In genomic region chr1:225440380-225440957, GRCh38 we compare ENCODE assay signal across 24 cellular contexts. TPM values are rescaled to one million over a fixed set of nuclear protein-coding genes. Genes with fewer than 3 reads are reported as not detected.
DNase-seq lines count a peak whose midpoint lies in the region; ATAC-seq, FAIRE-seq and TF ChIP-seq lines count a peak whose summit lies in the region.
"Had no signal": no experiment of that assay in that cellular context is flagged by ENCODE, and none has a peak within 500 bp of the region (broad histone marks: within the 10 kb centered on the region; RNA-seq: fewer than 3 reads in every experiment).

No MANE protein-coding gene starts in this region.

- H3K4me1 ChIP-seq in HepG2 (ENCODE audit: insufficient read depth, low read length) (peaks cover 72% of the 10 kb centered on the region), sigmoid colon (peaks cover 0 to 75% (median 66%) of the 10 kb centered on the region in 4 donors)

- 10% methylated on average over 3 of the region's 3 CpGs for WGBS in HepG2 (ENCODE audit: low lambda C conversion rate)
- WGBS in sigmoid colon, 2 donors = 21 to 69% methylated on average over 3 of the region's 3 CpGs

- H3K36me3 Mint-ChIP-seq in Calu3 (ENCODE audit: insufficient read depth, unreplicated experiment) = peaks cover 42% of the 10 kb centered on the region
- H3K36me3 Mint-ChIP-seq in IgD-negative memory B cell = no peaks in the 10 kb centered on the region
- H3K36me3 Mint-ChIP-seq: CD14-positive monocyte had no signal

- H3K27me3 Mint-ChIP-seq in Calu3 (ENCODE audit: unreplicated experiment) = no peaks in the 10 kb centered on the region
- no peaks in the 10 kb centered on the region for H3K27me3 Mint-ChIP-seq in IgD-negative memory B cell
- H3K27me3 Mint-ChIP-seq: dendritic cell treated with granulocyte-macrophage colony-stimulating factor and Interleukin-4, amounts not matched to agents 40 ng/mL and 50 ng/mL, for 4 days had no signal

- H3K79me2 ChIP-seq in HepG2 (ENCODE audit: insufficient read depth, low read length) = no peaks in the 10 kb centered on the region

- H3K36me3 ChIP-seq in HepG2 (replicated peaks in 1 of 2; ENCODE audit: control insufficient read depth in 1 of 2, insufficient read depth in 2 of 2, low read length in 2 of 2) (no peaks in the 10 kb centered on the region), sigmoid colon (no peaks in the 10 kb centered on the region)
- H3K36me3 ChIP-seq: tibial artery had no signal

- H3K27ac Mint-ChIP-seq in Calu3 (ENCODE audit: unreplicated experiment) (peak overlapping the region; percentile 92), IgD-negative memory B cell (peak overlapping the region in 2 of 3 donors; percentile 5 to 48)
- H3K27ac Mint-ChIP-seq: dendritic cell treated with granulocyte-macrophage colony-stimulating factor and Interleukin-4, amounts not matched to agents 40 ng/mL and 50 ng/mL, for 4 days had no signal

- no peak for ATAC-seq in HepG2
- no peak for ATAC-seq in GM21619 (IDR thresholded peaks at IDR 0.05; ENCODE audit: unreplicated experiment)
- ATAC-seq: activated naive CD4-positive, alpha-beta T cell treated with anti-CD3 and anti-CD28 coated beads, Interleukin-2, amount 50 U/mL, for 72 hours; right cardiac atrium; stimulated activated naive CD8-positive, alpha-beta T cell treated with anti-CD3 and anti-CD28 coated beads, Interleukin-15, Interleukin-2, amounts not matched to agents 100 U/mL and 50 U/mL, for 24 hours had no signal

- H4K20me1 ChIP-seq in HepG2 (ENCODE audit: insufficient read depth, low read length) = no peaks in the 10 kb centered on the region

- FAIRE-seq in HepG2 (lab: Jason Lieb, UNC) = no peak
- FAIRE-seq: endometrium, keratinocyte had no signal

- no peak overlapping the region for H2AFZ ChIP-seq in HepG2 (ENCODE audit: low read length)

- peak overlapping the region; percentile 56 for H3K9ac ChIP-seq in HepG2 (ENCODE audit: insufficient read depth, low read depth, low read length)
- H3K9ac ChIP-seq: SK-N-SH had no signal

- TF ChIP-seq RAD21 in HepG2 (CRISPR knock-in tag; IDR thresholded peaks at IDR 0.05) = no peak

- peaks cover 0 to under 1% of the 10 kb centered on the region in 2 experiments; a peak in 1 of 5 replicates for H3K27me3 ChIP-seq in HepG2 (ENCODE audit: control insufficient read depth in 1 of 2, insufficient read depth in 2 of 2, low read length in 2 of 2)
- H3K27me3 ChIP-seq in sigmoid colon = no peaks in the 10 kb centered on the region
- H3K27me3 ChIP-seq: tibial artery had no signal

- peak overlapping the region; percentile 95 for H3K4me2 ChIP-seq in HepG2 (ENCODE audit: low read depth, low read length)
- H3K4me2 ChIP-seq: SK-N-SH had no signal

- no TSS peak for BruUV-seq in Calu3 (replicated peaks; lab: Mats Ljungman, UMichigan)
- BruUV-seq in HepG2 (replicated peaks; lab: Mats Ljungman, UMichigan) = no TSS peak

- TF ChIP-seq POLR2A in HepG2 (IDR thresholded peaks at IDR 0.05; ENCODE audit: insufficient read depth in 1 of 2, low read depth in 2 of 2, low read length in 2 of 2) = no peak
- TF ChIP-seq POLR2A in sigmoid colon (IDR thresholded peaks at IDR 0.05) = no peak

- H3K4me1 Mint-ChIP-seq in Calu3 (ENCODE audit: low read depth, unreplicated experiment) (peaks cover 66% of the 10 kb centered on the region), IgD-negative memory B cell (peaks cover 36 to 51% (median 49%) of the 10 kb centered on the region in 3 donors)

- H3K4me3 ChIP-seq in HepG2 (replicated peaks in 1 of 3; ENCODE audit: insufficient read depth in 1 of 3, low read depth in 2 of 3, low read length in 3 of 3) (peak overlapping the region in 2 of 3 experiments; percentile 48 to 67; a peak in 2 of 6 replicates), sigmoid colon (no peak overlapping the region)
- H3K4me3 ChIP-seq: lung, tibial artery had no signal

- no peak for DNase-seq in Calu3
- DNase-seq in HepG2 (ENCODE audit: low spot score) = no peak
- DNase-seq in sigmoid colon = no peak
- DNase-seq in anterior cingulate cortex (lab: John Stamatoyannopoulos, UW) = no peak
- no peak for DNase-seq in activated T-cell treated with anti-CD3 and anti-CD28 coated beads for 4 hours
- DNase-seq: activated CD4-positive, alpha-beta T cell treated with anti-CD3 and anti-CD28 coated beads, Interleukin-2, amount 50 U/mL, for 1 hour; aorta; GOT3; NCI-H146; NCI-H2171 treated with DMSO at 0.1 percent for 48 hours; NCI-H526 treated with DMSO at 0.1 percent for 48 hours; right cardiac atrium; SK-N-SH; stimulated activated naive CD8-positive, alpha-beta T cell treated with anti-CD3 and anti-CD28 coated beads, Interleukin-15, Interleukin-2, amounts not matched to agents 100 U/mL and 50 U/mL, for 24 hours; tibial artery had no signal

- no peaks in the 10 kb centered on the region for H3K9me3 ChIP-seq in HepG2 (ENCODE audit: low read length)
- H3K9me3 ChIP-seq in sigmoid colon = no peaks in the 10 kb centered on the region
- H3K9me3 ChIP-seq: SK-N-SH, tibial artery had no signal

- no peak for TF ChIP-seq CTCF in Calu3 (IDR thresholded peaks at IDR 0.05; ENCODE audit: unreplicated experiment)
- no peak for TF ChIP-seq CTCF in HepG2 (CRISPR knock-in tag; IDR thresholded peaks at IDR 0.05)
- no peak for TF ChIP-seq CTCF in sigmoid colon (IDR thresholded peaks at IDR 0.05)

- H3K9me3 Mint-ChIP-seq in Calu3 (ENCODE audit: low read depth, unreplicated experiment) = no peaks in the 10 kb centered on the region
- H3K9me3 Mint-ChIP-seq in IgD-negative memory B cell = no peaks in the 10 kb centered on the region
- H3K9me3 Mint-ChIP-seq: activated naive CD4-positive, alpha-beta T cell treated with anti-CD3 and anti-CD28 coated beads, Interleukin-2, amount 50 U/mL, for 72 hours; CD14-positive monocyte; dendritic cell treated with granulocyte-macrophage colony-stimulating factor and Interleukin-4, amounts not matched to agents 40 ng/mL and 50 ng/mL, for 4 days had no signal

- intact Hi-C loops in Calu3 (cut with micrococcal nuclease; ENCODE audit: unreplicated experiment) = loop anchor here (2.0 kb wide), 1 partner anchor 122 kb away; no protein-coding TSS in a partner anchor
- intact Hi-C loops in HepG2 (cut with micrococcal nuclease; ENCODE audit: unreplicated experiment) = loop anchor here (2.0 to 5.0 kb wide), 2 partner anchors 14 to 123 kb away; no protein-coding TSS in a partner anchor
- intact Hi-C loops in sigmoid colon (cut with DNase I) = no loop called here

- POLR2A ChIA-PET in HepG2 (lab: Yijun Ruan, JAX) = interaction anchor here (0.6 to 2.5 kb wide), 2 partner anchors 12 to 622 kb away, joined by 3 to 7 read pairs; partner anchors contain the start of gene H3-3A

- TF ChIP-seq EP300 in HepG2 (IDR thresholded peaks at IDR 0.05; ENCODE audit: low read depth in 2 of 2, low read length in 2 of 2) (no peak), HepG2 (CRISPR knock-in tag; IDR thresholded peaks at IDR 0.05; ENCODE audit: borderline replicate concordance) (no peak), sigmoid colon (IDR thresholded peaks at IDR 0.05) (no peak)

- in situ Hi-C loops in HepG2 (cut with HindIII; ENCODE audit: extremely low pct_ligation_motif_present, low pct_unique_long_range_greater_than_20kb) = no loop called here

- peak overlapping the region; percentile 81 for H3K27ac ChIP-seq in HepG2 (ENCODE audit: extremely low read length, insufficient read depth, low read length)
- peak overlapping the region; percentile 46 to 96 (median 93) for H3K27ac ChIP-seq in sigmoid colon
- H3K27ac ChIP-seq: VCaP had no signal

- H3K4me3 Mint-ChIP-seq in Calu3 (ENCODE audit: low read depth, unreplicated experiment) = no peak overlapping the region
- H3K4me3 Mint-ChIP-seq in IgD-negative memory B cell = peak overlapping the region in 1 of 4 donors; percentile 45
- H3K4me3 Mint-ChIP-seq: CD14-positive monocyte; dendritic cell treated with granulocyte-macrophage colony-stimulating factor and Interleukin-4, amounts not matched to agents 40 ng/mL and 50 ng/mL, for 4 days had no signal

- CTCF ChIA-PET in Calu3 (lab: Charles Lee) = interaction anchor here (0.6 to 2.8 kb wide), 7 partner anchors 8 to 36 kb away, joined by 3 to 16 read pairs (median 4); partner anchors contain the start of gene LBR
- CTCF ChIA-PET in HepG2 (lab: Yijun Ruan, JAX; ENCODE audit: low intra/inter-chr PET ratio, low total read pairs) = no interaction called here

TF ChIP-seq in HepG2, 621 proteins besides CTCF, POLR2A, EP300 and RAD21 (continues in another document):
- peak; percentile 3; the same call in 1 of the 2 replicates for TF ChIP-seq ZFY (CRISPR knock-in tag; IDR thresholded peaks at IDR 0.05)

RNA-seq across cellular contexts. Expression of gene LBR, which starts 12.6 kb away (rescaled TPM):
- total RNA-seq in Calu3 (2022) (172 and 183 TPM in 2 replicates), HepG2 (2016; rRNA removed; fragmentation: Illumina TruSeq; extraction: Trizol) (64.4 and 76.7 TPM in 2 replicates), sigmoid colon (100 to 1,000 TPM; 134 to 195 (median 169) TPM)
- polyA plus RNA-seq in IgD-negative memory B cell (82.2 TPM), HepG2 (2011; rRNA removed) (38.2 and 38.9 TPM in 2 replicates), sigmoid colon (10 to 100 TPM in 1 of 3 donors, 1 to 10 TPM in 2; 5.4 to 62.2 (median 6.9) TPM)
- 5.8 and 7.2 TPM in 2 replicates for total RNA-seq in HepG2 (2016; cell fraction: cytosol; rRNA removed; fragmentation: Illumina TruSeq; extraction: Trizol; ENCODE audit: low read depth)
- total RNA-seq in HepG2 (2016; cell fraction: insoluble cytoplasmic fraction; rRNA removed; fragmentation: Illumina TruSeq; extraction: Trizol) = 58.0 and 76.5 TPM in 2 replicates
- 18.3 and 23.6 TPM in 2 replicates for total RNA-seq in HepG2 (2016; cell fraction: membrane; rRNA removed; fragmentation: Illumina TruSeq; extraction: Trizol)
- total RNA-seq in HepG2 (2016; cell fraction: nucleus; rRNA removed; fragmentation: Illumina TruSeq; extraction: Trizol) = 103 and 116 TPM in 2 replicates
- 25.2 and 34.9 TPM in 2 replicates for polyA plus RNA-seq in HepG2 (2011; cell fraction: cytosol; rRNA removed)
- polyA plus RNA-seq in HepG2 (2011; cell fraction: nucleus; rRNA removed) = 20.9 and 21.1 TPM in 2 replicates
- 42.0 and 46.8 TPM in 2 replicates for polyA plus RNA-seq in HepG2 (2012)
- 3.8 and 4.4 TPM in 2 replicates for polyA plus RNA-seq in HepG2 (2016; cell fraction: cytosol; fragmentation: Illumina TruSeq; extraction: Trizol; ENCODE audit: low read depth)
- 58.6 and 66.3 TPM in 2 replicates for polyA plus RNA-seq in HepG2 (2016; cell fraction: insoluble cytoplasmic fraction; fragmentation: Illumina TruSeq; extraction: Trizol; ENCODE audit: low read depth)
- 12.1 and 13.5 TPM in 2 replicates for polyA plus RNA-seq in HepG2 (2016; cell fraction: membrane; fragmentation: Illumina TruSeq; extraction: Trizol; ENCODE audit: low read depth)
- polyA plus RNA-seq in HepG2 (2016; cell fraction: nucleus; fragmentation: Illumina TruSeq; extraction: Trizol; ENCODE audit: insufficient read depth, low read depth) = 109 and 114 TPM in 2 replicates
- polyA minus RNA-seq in HepG2 (2011; rRNA and poly(A)+ RNA removed; ENCODE audit: low replicate concordance) = 59.8 and 110 TPM in 2 replicates
- polyA minus RNA-seq in HepG2 (2011; cell fraction: cytosol; rRNA and poly(A)+ RNA removed) = 35.1 and 35.9 TPM in 2 replicates
- polyA minus RNA-seq in HepG2 (2011; cell fraction: nucleus; rRNA and poly(A)+ RNA removed) = 43.9 and 51.8 TPM in 2 replicates

Comparison
In these comparisons a context has a peak if more than half of its experiments do, and no peak if none do; other contexts are left out.
1. H3K4me3 ChIP-seq: peak in HepG2 (2 of 3); none in sigmoid colon (0 of 4).